Comparison of ENCODE assay signal across 8 cellular contexts in the genomic region with DNA sequence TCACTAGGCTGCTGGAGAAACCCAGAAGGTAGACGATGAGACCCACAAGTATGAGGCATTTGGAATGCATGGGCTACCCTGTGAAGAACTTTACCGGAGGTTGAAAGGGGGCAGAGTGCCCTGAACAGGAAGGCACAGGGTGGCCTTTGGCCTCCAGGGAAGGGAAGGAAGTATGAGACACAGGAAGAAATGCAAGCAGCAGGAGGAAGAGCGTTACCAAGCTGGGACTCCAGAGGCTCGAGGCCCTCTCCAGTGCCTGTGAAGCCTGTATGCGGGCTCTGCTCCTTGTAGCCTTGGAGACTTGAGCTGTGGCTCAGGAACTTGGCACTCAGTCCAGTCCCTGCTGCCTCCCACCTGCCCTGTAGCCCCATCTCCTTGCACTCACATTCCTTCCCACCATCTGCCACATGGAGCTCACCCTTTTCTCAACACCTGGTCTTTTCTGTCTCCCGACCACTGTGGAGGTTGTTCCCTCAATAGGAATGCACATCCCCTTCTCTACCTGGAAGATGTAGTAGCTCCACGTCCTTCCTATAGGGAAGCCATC. TPM values are rescaled to one million over a fixed set of nuclear protein-coding genes. Genes with fewer than 3 reads are reported as not detected.
DNase-seq lines count a peak whose midpoint lies in the region; ATAC-seq and TF ChIP-seq lines count a peak whose summit lies in the region.

No MANE protein-coding gene starts in this region.

- peak; percentile 52 for ATAC-seq in naive thymus-derived CD4-positive, alpha-beta T cell
- no peak for ATAC-seq in HG02973 (IDR thresholded peaks at IDR 0.05; ENCODE audit: unreplicated experiment)
- no peak for ATAC-seq in HG03354 (IDR thresholded peaks at IDR 0.05; ENCODE audit: poor library complexity, severe bottlenecking, unreplicated experiment)

- no peaks in the 10 kb centered on the region for H3K27me3 ChIP-seq in naive thymus-derived CD4-positive, alpha-beta T cell (ENCODE audit: control insufficient read depth in 2 of 2, insufficient read depth in 2 of 2, low read length in 2 of 2)

- H3K9me3 Mint-ChIP-seq in naive thymus-derived CD4-positive, alpha-beta T cell = no peaks in the 10 kb centered on the region

- H3K27ac Mint-ChIP-seq in naive thymus-derived CD4-positive, alpha-beta T cell = peak overlapping the region in 5 of 9 donors; percentile 30 to 87 (median 79)

- peak; percentile 37 for DNase-seq in DMS 273 treated with DMSO at 0.1 percent for 48 hours (lab: John Stamatoyannopoulos, UW)
- DNase-seq in MV-4-11 (lab: John Stamatoyannopoulos, UW) = peak; percentile 30
- peak; percentile 74 for DNase-seq in dermis blood vessel endothelial cell
- no peak for DNase-seq in naive thymus-derived CD4-positive, alpha-beta T cell
- DNase-seq in NCI-H1417 (lab: John Stamatoyannopoulos, UW) = no peak
- no peak for DNase-seq in GM13977 (ENCODE audit: low spot score)

- TF ChIP-seq CTCF in GM13977 (IDR thresholded peaks at IDR 0.05; ENCODE audit: extremely low read depth, insufficient read depth, missing control alignments) = no peak

- no peak overlapping the region for H3K4me3 ChIP-seq in naive thymus-derived CD4-positive, alpha-beta T cell (ENCODE audit: low read length)

- H3K9me3 ChIP-seq in naive thymus-derived CD4-positive, alpha-beta T cell (ENCODE audit: control insufficient read depth in 2 of 3, low read length in 3 of 3) = no peaks in the 10 kb centered on the region

- CTCF ChIA-PET in naive thymus-derived CD4-positive, alpha-beta T cell (lab: Charles Lee) = interaction anchor here (0.6 to 0.8 kb wide), 3 partner anchors 10 to 97 kb away, joined by 3 to 6 read pairs (median 4); no protein-coding TSS in a partner anchor

- intact Hi-C loops in naive thymus-derived CD4-positive, alpha-beta T cell (cut with micrococcal nuclease) = no loop called here

- peaks cover 0 to 7% (median 0%) of the 10 kb centered on the region in 5 donors for H3K36me3 Mint-ChIP-seq in naive thymus-derived CD4-positive, alpha-beta T cell

- POLR2A ChIA-PET in naive thymus-derived CD4-positive, alpha-beta T cell (lab: Charles Lee) = interaction anchor here (0.7 to 1.8 kb wide), 4 partner anchors 22 to 48 kb away, joined by 3 to 7 read pairs (median 4); no protein-coding TSS in a partner anchor

- H3K27ac ChIP-seq in naive thymus-derived CD4-positive, alpha-beta T cell (ENCODE audit: low read depth, low read length) = no peak overlapping the region

- H3K4me1 Mint-ChIP-seq in naive thymus-derived CD4-positive, alpha-beta T cell = peaks cover 17 to 54% (median 18%) of the 10 kb centered on the region in 7 donors

- peaks cover 0 to 7% of the 10 kb centered on the region in 2 donors for H3K4me1 ChIP-seq in naive thymus-derived CD4-positive, alpha-beta T cell (ENCODE audit: control insufficient read depth in 2 of 2, insufficient read depth in 2 of 2, low read length in 2 of 2)

- no peaks in the 10 kb centered on the region for H3K36me3 ChIP-seq in naive thymus-derived CD4-positive, alpha-beta T cell (ENCODE audit: control insufficient read depth in 2 of 3, insufficient read depth in 3 of 3, low read length in 3 of 3)

- in situ Hi-C loops in GM13977 (cut with MboI; ENCODE audit: low pct_unique_long_range_greater_than_20kb, low sequenced_read_pairs, unreplicated experiment) = no loop called here

- H3K27me3 Mint-ChIP-seq in naive thymus-derived CD4-positive, alpha-beta T cell = no peaks in the 10 kb centered on the region

- peak overlapping the region in 3 of 10 donors; percentile 34 to 59 (median 37) for H3K4me3 Mint-ChIP-seq in naive thymus-derived CD4-positive, alpha-beta T cell

RNA-seq across cellular contexts. Expression of a gene that starts 33.5 kb away (rescaled TPM):
- total RNA-seq in dermis blood vessel endothelial cell = 18.7 and 25.3 TPM in 2 replicates
- 10 to 100 TPM; 17.1 to 58.1 (median 39.2) TPM for total RNA-seq in naive thymus-derived CD4-positive, alpha-beta T cell
- 1 to 10 TPM in 1 of 2 donors, under 1 TPM in 1; 0.58 to 2.2 TPM for polyA plus RNA-seq in naive thymus-derived CD4-positive, alpha-beta T cell

RNA-seq across cellular contexts. Expression of a gene that starts 38.6 kb away (rescaled TPM):
- total RNA-seq in dermis blood vessel endothelial cell = 164 and 212 TPM in 2 replicates
- total RNA-seq in naive thymus-derived CD4-positive, alpha-beta T cell = 100 to 1,000 TPM in 1 of 5 experiments, 10 to 100 TPM in 4; 53.8 to 219 (median 90.2) TPM
- 100 to 1,000 TPM; 113 to 134 TPM for polyA plus RNA-seq in naive thymus-derived CD4-positive, alpha-beta T cell

Comparison
In these comparisons a context has a peak if more than half of its experiments do, and no peak if none do; other contexts are left out.
1. DNase-seq: peak in DMS 273 treated with DMSO at 0.1 percent for 48 hours (single experiment), MV-4-11 (single experiment) and dermis blood vessel endothelial cell (single experiment); none in naive thymus-derived CD4-positive, alpha-beta T cell (0 of 9), NCI-H1417 (0 of 3) and GM13977 (single experiment).